ENCODE assay signal across 16 cellular contexts in the genomic region with DNA sequence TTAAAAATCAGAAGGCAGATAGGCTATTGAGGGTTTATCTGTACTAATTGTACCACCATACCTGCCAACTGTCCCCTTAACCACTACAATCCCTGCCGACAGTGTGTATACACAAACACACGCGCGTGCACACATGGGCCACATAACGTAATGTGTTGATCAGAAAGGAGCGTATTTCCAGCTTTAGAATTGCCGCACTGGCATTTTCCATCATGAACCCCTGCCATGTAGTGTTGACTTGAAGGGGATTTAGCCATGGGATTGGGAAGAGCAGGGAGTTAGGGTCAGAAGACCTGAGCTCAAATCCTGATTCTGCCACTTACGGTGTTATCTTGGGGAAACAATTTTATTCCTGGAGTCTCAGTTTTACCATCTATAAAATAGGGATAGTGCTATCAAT.
"Had no signal": no experiment of that assay in that cellular context is flagged by ENCODE, and none has a peak within 500 bp of the region (broad histone marks: within the 10 kb centered on the region; RNA-seq: fewer than 3 reads in every experiment).

No MANE protein-coding gene starts in this region.

- H3K9me3 ChIP-seq: adrenal gland, MG63, SJCRH30, SK-N-SH had no signal

- ATAC-seq: activated CD4-positive, CD25-positive, alpha-beta regulatory T cell treated with anti-CD3 and anti-CD28 coated beads, Interleukin-2, amount 50 U/mL, for 24 hours; activated CD8-positive, alpha-beta T cell treated with anti-CD3 and anti-CD28 coated beads, Interleukin-2, amount 10 ng/mL, durations not matched to agents 7 days and 5 days had no signal

- H3K4me1 ChIP-seq: SJCRH30 had no signal

- DNase-seq: activated CD8-positive, alpha-beta T cell treated with anti-CD3 and anti-CD28 coated beads, Interleukin-2, amount 10 ng/mL, durations not matched to agents 7 days and 5 days; cerebellar nuclear complex; MV-4-11; NCI-H1092 treated with DMSO at 0.1 percent for 48 hours; NCI-H1417 treated with DMSO at 0.1 percent for 48 hours; NCI-H187; NCI-H2171; NCI-H2227 treated with DMSO at 0.1 percent for 48 hours; NCI-H510A; Right ventricle myocardium superior had no signal

- H3K36me3 ChIP-seq: adrenal gland, WERI-Rb-1 had no signal

- H3K27ac ChIP-seq: adrenal gland, SJCRH30, WERI-Rb-1 had no signal

- H3K27me3 ChIP-seq: adrenal gland, MG63, SJCRH30 had no signal

- H3K4me2 ChIP-seq: SK-N-SH had no signal

- H3K9ac ChIP-seq: SK-N-SH had no signal

- H3K4me3 ChIP-seq: adrenal gland, MG63, SJCRH30 had no signal
